23 cellular contexts compared by ENCODE assay signal in the genomic region with DNA sequence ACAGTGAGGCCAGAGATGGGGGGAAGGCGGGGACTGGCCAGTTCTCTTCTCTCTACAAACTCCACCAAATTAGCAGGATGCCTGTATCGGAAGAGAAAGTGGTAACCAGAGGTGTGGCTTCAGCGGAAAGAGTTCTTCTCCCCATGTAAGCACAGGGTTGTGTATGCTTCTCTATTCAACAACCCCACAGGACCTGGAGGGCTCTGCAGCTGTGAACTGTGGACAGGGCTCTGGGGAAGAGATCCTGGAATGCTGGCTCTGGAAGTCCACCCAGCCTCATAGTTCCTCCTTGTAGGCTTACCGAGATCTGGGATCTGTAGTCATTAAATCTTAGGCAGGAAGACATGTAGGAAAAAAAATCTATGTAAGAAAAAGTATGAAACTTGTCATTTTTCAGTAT.
DNase-seq lines count a peak whose midpoint lies in the region; ATAC-seq and TF ChIP-seq lines count a peak whose summit lies in the region.
"Had no signal": no experiment of that assay in that cellular context is flagged by ENCODE, and none has a peak within 500 bp of the region (broad histone marks: within the 10 kb centered on the region; RNA-seq: fewer than 3 reads in every experiment).

No MANE protein-coding gene starts in this region.

- H3K23ac ChIP-seq in IMR-90 (ENCODE audit: low read depth, low read length), result no peak overlapping the region

- dilution Hi-C loops in IMR-90 (cut with HindIII; ENCODE audit: low sequenced_read_pairs, unreplicated experiment) (no loop called here), mammary epithelial cell (cut with HindIII; ENCODE audit: low sequenced_read_pairs) (no loop called here)

- ATAC-seq in IMR-90 (ENCODE audit: low read depth), result no peak
- no peak for ATAC-seq in stimulated activated naive B cell treated with anti-CD40 and anti-IgM and Interleukin-4, amounts not matched to agents 10 μg/mL and 1 μg/mL and 100 μg/mL, for 72 hours (replicated peaks)
- ATAC-seq: A549, GM12878 had no signal

- no peak overlapping the region for H3K4ac ChIP-seq in IMR-90 (ENCODE audit: low read depth, low read length)

- H3K4me3 Mint-ChIP-seq in chondrocyte (ENCODE audit: unreplicated experiment) (no peak overlapping the region), progenitor cell of endocrine pancreas (ENCODE audit: low read depth) (no peak overlapping the region)
- H3K4me3 Mint-ChIP-seq in stimulated activated naive B cell treated with anti-CD40 and anti-IgM and Interleukin-4, amounts not matched to agents 10 μg/mL and 1 μg/mL and 100 μg/mL, for 72 hours, result no peak overlapping the region
- H3K4me3 Mint-ChIP-seq: CD14-positive monocyte; CD4-positive, alpha-beta T cell; CD8-positive, alpha-beta memory T cell; HFFc6 had no signal

- H3K4me3 ChIP-seq in IMR-90 (ENCODE audit: insufficient read depth, low read depth, low read length), result no peak overlapping the region
- H3K4me3 ChIP-seq in OCI-LY3 (ENCODE audit: low read length), result no peak overlapping the region
- H3K4me3 ChIP-seq in mammary epithelial cell (replicated peaks in 1 of 3; ENCODE audit: insufficient read depth in 1 of 3, low read depth in 2 of 3, low read length in 3 of 3), result no peak overlapping the region
- H3K4me3 ChIP-seq: A549; BLaER1 treated with 17β-estradiol and CSF1 and Interleukin-3, amounts not matched to agents 10 nM and 100 nM; GM12878; HAP-1 had no signal

- H4K91ac ChIP-seq in IMR-90 (ENCODE audit: insufficient read depth, low read depth, low read length), result no peak overlapping the region

- no peak overlapping the region for H4K8ac ChIP-seq in IMR-90 (ENCODE audit: low read depth in 2 of 2, low read length in 2 of 2)

- H3K27me3 ChIP-seq in IMR-90 (ENCODE audit: control insufficient read depth, insufficient read depth, low read length) (no peaks in the 10 kb centered on the region), OCI-LY3 (ENCODE audit: low read depth, low read length) (no peaks in the 10 kb centered on the region), mammary epithelial cell (ENCODE audit: insufficient read depth, low read length) (no peaks in the 10 kb centered on the region)
- H3K27me3 ChIP-seq: BE2C; BLaER1 treated with 17β-estradiol and CSF1 and Interleukin-3, amounts not matched to agents 10 nM and 100 nM had no signal

- TF ChIP-seq CTCF in IMR-90 (conservative IDR thresholded peaks at IDR 0.05; ENCODE audit: low read depth, low read length) (no peak), OCI-LY3 (IDR thresholded peaks at IDR 0.05; ENCODE audit: low read depth, low read length) (no peak), chondrocyte (IDR thresholded peaks at IDR 0.05) (no peak), progenitor cell of endocrine pancreas (IDR thresholded peaks at IDR 0.05; ENCODE audit: unreplicated experiment) (no peak), mammary epithelial cell (conservative IDR thresholded peaks at IDR 0.05 in 1 of 2, IDR thresholded peaks at IDR 0.05 in 1 of 2; ENCODE audit: extremely low read depth in 1 of 2, insufficient read depth in 1 of 2, low read depth in 1 of 2, low read length in 2 of 2) (no peak)

- no CpG with 5 or more reads among the region's 4 CpGs for WGBS in IMR-90 (ENCODE audit: extremely low coverage in 2 of 2, insufficient read length in 1 of 2), 2 experiments
- WGBS in mammary epithelial cell (ENCODE audit: low coverage, missing lambda C conversion rate), result 100% methylated on average over 4 of the region's 4 CpGs

- H3K27ac ChIP-seq in IMR-90 (ENCODE audit: insufficient read depth, low read length), result no peak overlapping the region
- peak overlapping the region; percentile 90 for H3K27ac ChIP-seq in OCI-LY3 (ENCODE audit: low read length)
- no peak overlapping the region for H3K27ac ChIP-seq in mammary epithelial cell (ENCODE audit: insufficient read depth, low read depth, low read length)
- H3K27ac ChIP-seq: A549; BLaER1 treated with 17β-estradiol and CSF1 and Interleukin-3, amounts not matched to agents 10 nM and 100 nM had no signal

- POLR2A ChIA-PET in IMR-90 (lab: Charles Lee; ENCODE audit: unreplicated experiment), result no interaction called here

- no peak overlapping the region for H2BK15ac ChIP-seq in IMR-90 (ENCODE audit: low read depth, low read length)

- H3K36me3 ChIP-seq in IMR-90 (ENCODE audit: control insufficient read depth, insufficient read depth, low read length) (no peaks in the 10 kb centered on the region), OCI-LY3 (replicated peaks; ENCODE audit: low read depth, low read length) (no peaks in the 10 kb centered on the region), mammary epithelial cell (ENCODE audit: insufficient read depth, low read length) (no peaks in the 10 kb centered on the region)
- H3K36me3 ChIP-seq: BE2C; BLaER1 treated with 17β-estradiol and CSF1 and Interleukin-3, amounts not matched to agents 10 nM and 100 nM; HAP-1 had no signal

- H3K4me1 Mint-ChIP-seq in chondrocyte (ENCODE audit: low read depth) (peaks cover 37% of the 10 kb centered on the region), progenitor cell of endocrine pancreas (ENCODE audit: low read depth) (peaks cover 3% of the 10 kb centered on the region)
- peaks cover 12 to 18% of the 10 kb centered on the region in 2 donors for H3K4me1 Mint-ChIP-seq in stimulated activated naive B cell treated with anti-CD40 and anti-IgM and Interleukin-4, amounts not matched to agents 10 μg/mL and 1 μg/mL and 100 μg/mL, for 72 hours
- H3K4me1 Mint-ChIP-seq: CD14-positive monocyte; CD8-positive, alpha-beta memory T cell had no signal

- no peak for TF ChIP-seq RAD21 in IMR-90 (IDR thresholded peaks at IDR 0.05; ENCODE audit: low read length)

- H3K36me3 Mint-ChIP-seq in chondrocyte (ENCODE audit: low read depth) (no peaks in the 10 kb centered on the region), progenitor cell of endocrine pancreas (ENCODE audit: insufficient read depth) (no peaks in the 10 kb centered on the region)
- H3K36me3 Mint-ChIP-seq in stimulated activated naive B cell treated with anti-CD40 and anti-IgM and Interleukin-4, amounts not matched to agents 10 μg/mL and 1 μg/mL and 100 μg/mL, for 72 hours, result peaks cover 2 to 4% of the 10 kb centered on the region in 2 donors
- H3K36me3 Mint-ChIP-seq: CD14-positive monocyte had no signal

- BruUV-seq in IMR-90 (replicated peaks; lab: Mats Ljungman, UMichigan) (no TSS peak), mammary epithelial cell (replicated peaks; lab: Mats Ljungman, UMichigan) (no TSS peak)

- CTCF ChIA-PET in IMR-90 (lab: Yijun Ruan, JAX), result interaction anchor here (0.7 kb wide), 1 partner anchor 186 kb away, joined by 3 read pairs; no protein-coding TSS in a partner anchor
- CTCF ChIA-PET in mammary epithelial cell (lab: Charles Lee; ENCODE audit: low non-redundant PET), result no interaction called here

- no peak overlapping the region for H2BK20ac ChIP-seq in IMR-90 (ENCODE audit: low read depth, low read length)

- no peak overlapping the region for H3K9ac ChIP-seq in IMR-90 (ENCODE audit: low read depth, low read length)
- peak overlapping the region; percentile 58; the same call in 1 of the 2 replicates for H3K9ac ChIP-seq in OCI-LY3 (ENCODE audit: low read length)
- H3K9ac ChIP-seq in mammary epithelial cell (ENCODE audit: insufficient read depth, low read length), result no peak overlapping the region
- H3K9ac ChIP-seq: BLaER1 treated with 17β-estradiol and CSF1 and Interleukin-3, amounts not matched to agents 10 nM and 100 nM had no signal

- H3K27ac Mint-ChIP-seq in chondrocyte (ENCODE audit: unreplicated experiment) (peak overlapping the region; percentile 13), progenitor cell of endocrine pancreas (no peak overlapping the region)
- peak overlapping the region; percentile 42 for H3K27ac Mint-ChIP-seq in stimulated activated naive B cell treated with anti-CD40 and anti-IgM and Interleukin-4, amounts not matched to agents 10 μg/mL and 1 μg/mL and 100 μg/mL, for 72 hours
- H3K27ac Mint-ChIP-seq: CD14-positive monocyte; CD4-positive, alpha-beta T cell; CD8-positive, alpha-beta memory T cell had no signal

- intact Hi-C loops in IMR-90 (cut with micrococcal nuclease), result loop anchor here (5.0 kb wide), 1 partner anchor 184 kb away; no protein-coding TSS in a partner anchor
- intact Hi-C loops in mammary epithelial cell (cut with micrococcal nuclease), result no loop called here

- no peak overlapping the region for H2AK9ac ChIP-seq in IMR-90 (replicated peaks; ENCODE audit: low read depth, low read length, poor library complexity)

- no peak for DNase-seq in IMR-90
- DNase-seq in chondrocyte (ENCODE audit: low spot score), result no peak
- no peak for DNase-seq in stimulated activated naive B cell treated with anti-CD40 and anti-IgM and Interleukin-4, amounts not matched to agents 10 μg/mL and 1 μg/mL and 100 μg/mL, for 72 hours
- no peak for DNase-seq in progenitor cell of endocrine pancreas (ENCODE audit: low spot score, unreplicated experiment)
- no peak for DNase-seq in stimulated activated CD4-positive, alpha-beta T cell treated with anti-CD3 and anti-CD28 coated beads, Interleukin-2, amount 100 ng/mL, for 24 hours
- no peak for DNase-seq in mammary epithelial cell
- DNase-seq: 8988T; ACHN; AML-193; BE2C; CD4-positive, alpha-beta T cell; CD8-positive, alpha-beta memory T cell; DMS 273 treated with DMSO at 0.1 percent for 48 hours; DMS79; GDM1; GOT3 had no signal

- H3K9me1 ChIP-seq in IMR-90 (ENCODE audit: insufficient read depth, low read length), result peaks cover 8% of the 10 kb centered on the region

- H2AFZ ChIP-seq in IMR-90 (replicated peaks; ENCODE audit: low read length, poor library complexity) (no peak overlapping the region), OCI-LY3 (ENCODE audit: low read depth, low read length) (no peak overlapping the region), mammary epithelial cell (ENCODE audit: low read depth, low read length) (no peak overlapping the region)

- no peak overlapping the region for H3K4me2 ChIP-seq in IMR-90 (ENCODE audit: low read depth, low read length)
- H3K4me2 ChIP-seq in OCI-LY3 (ENCODE audit: low read length), result peak overlapping the region; percentile 73
- H3K4me2 ChIP-seq in mammary epithelial cell (ENCODE audit: insufficient read depth, low read depth, low read length), result no peak overlapping the region
- H3K4me2 ChIP-seq: A549; BLaER1 treated with 17β-estradiol and CSF1 and Interleukin-3, amounts not matched to agents 10 nM and 100 nM had no signal

- H3K14ac ChIP-seq in IMR-90 (replicated peaks; ENCODE audit: low read depth, low read length), result no peak overlapping the region; the same call in 1 of the 2 replicates

- H3K27me3 Mint-ChIP-seq in chondrocyte (ENCODE audit: low read depth), result no peaks in the 10 kb centered on the region
- H3K27me3 Mint-ChIP-seq in stimulated activated naive B cell treated with anti-CD40 and anti-IgM and Interleukin-4, amounts not matched to agents 10 μg/mL and 1 μg/mL and 100 μg/mL, for 72 hours, result no peaks in the 10 kb centered on the region
- peaks cover 3% of the 10 kb centered on the region for H3K27me3 Mint-ChIP-seq in progenitor cell of endocrine pancreas
- H3K27me3 Mint-ChIP-seq: CD4-positive, alpha-beta T cell; CD8-positive, alpha-beta memory T cell had no signal

- H2BK5ac ChIP-seq in IMR-90 (ENCODE audit: low read depth, low read length, poor library complexity, severe bottlenecking), result no peak overlapping the region

- peak overlapping the region; percentile 23; the same call in 1 of the 2 replicates for H2AK5ac ChIP-seq in IMR-90 (ENCODE audit: low read depth, low read length)

- H4K20me1 ChIP-seq in IMR-90 (ENCODE audit: insufficient read depth, low read length) (no peaks in the 10 kb centered on the region), OCI-LY3 (ENCODE audit: insufficient read depth, low read length) (no peaks in the 10 kb centered on the region), mammary epithelial cell (ENCODE audit: insufficient read depth, low read length) (no peaks in the 10 kb centered on the region)
- H4K20me1 ChIP-seq: BLaER1 treated with 17β-estradiol and CSF1 and Interleukin-3, amounts not matched to agents 10 nM and 100 nM had no signal

- H4K5ac ChIP-seq in IMR-90 (ENCODE audit: low read depth, low read length), result no peak overlapping the region

- in situ Hi-C loops in IMR-90 (cut with MboI; ENCODE audit: low sequenced_read_pairs) (no loop called here), mammary epithelial cell (cut with MboI; ENCODE audit: low sequenced_read_pairs in 2 of 2) (no loop called here)

- no peak for TF ChIP-seq POLR2A in IMR-90 (IDR thresholded peaks at IDR 0.05; ENCODE audit: low read depth, low read length)

- H3K56ac ChIP-seq in IMR-90 (ENCODE audit: extremely low read depth, insufficient read depth, low read length), result no peak overlapping the region

- H3K79me1 ChIP-seq in IMR-90 (ENCODE audit: low read depth in 1 of 2, low read length in 2 of 2), result 0 out of 4 replicates have a peak, but pooled peaks cover 0 to 4% of the 10 kb centered on the region in 2 experiments

- no peak overlapping the region for H2BK120ac ChIP-seq in IMR-90 (ENCODE audit: low read depth, low read length)

- H3K9me3 ChIP-seq in IMR-90 (ENCODE audit: control insufficient read depth, insufficient read depth, low read length), result no peaks in the 10 kb centered on the region
- no peaks in the 10 kb centered on the region for H3K9me3 ChIP-seq in OCI-LY3 (ENCODE audit: insufficient read depth, low read length)
- H3K9me3 ChIP-seq in mammary epithelial cell (replicated peaks; ENCODE audit: insufficient read depth, low read length), result no peaks in the 10 kb centered on the region
- H3K9me3 ChIP-seq: A549; BE2C; BLaER1 treated with 17β-estradiol and CSF1 and Interleukin-3, amounts not matched to agents 10 nM and 100 nM; HAP-1 had no signal

- H3K79me2 ChIP-seq in OCI-LY3 (ENCODE audit: low read length) (no peaks in the 10 kb centered on the region), mammary epithelial cell (ENCODE audit: insufficient read depth, low read length) (no peaks in the 10 kb centered on the region)

- H3K9me3 Mint-ChIP-seq in chondrocyte (ENCODE audit: low read depth) (no peaks in the 10 kb centered on the region), progenitor cell of endocrine pancreas (ENCODE audit: low read depth) (no peaks in the 10 kb centered on the region)
- H3K9me3 Mint-ChIP-seq in stimulated activated naive B cell treated with anti-CD40 and anti-IgM and Interleukin-4, amounts not matched to agents 10 μg/mL and 1 μg/mL and 100 μg/mL, for 72 hours, result no peaks in the 10 kb centered on the region
- H3K9me3 Mint-ChIP-seq: CD4-positive, alpha-beta T cell; CD8-positive, alpha-beta memory T cell; HFFc6 had no signal

- peaks cover 10% of the 10 kb centered on the region for H3K4me1 ChIP-seq in IMR-90 (ENCODE audit: control insufficient read depth, insufficient read depth, low read length)
- peaks cover 84% of the 10 kb centered on the region for H3K4me1 ChIP-seq in OCI-LY3 (ENCODE audit: low read length)
- peaks cover 8% of the 10 kb centered on the region for H3K4me1 ChIP-seq in mammary epithelial cell (ENCODE audit: insufficient read depth, low read length)
- H3K4me1 ChIP-seq: BLaER1 treated with 17β-estradiol and CSF1 and Interleukin-3, amounts not matched to agents 10 nM and 100 nM had no signal

- no peak overlapping the region for H3K18ac ChIP-seq in IMR-90 (ENCODE audit: low read depth, low read length)
